Comparison of ENCODE assay signal across 27 cellular contexts in genomic region chr3:17075907-17076306, GRCh38.
"Had no signal": no experiment of that assay in that cellular context is flagged by ENCODE, and none has a peak within 500 bp of the region (broad histone marks: within the 10 kb centered on the region; RNA-seq: fewer than 3 reads in every experiment).

No MANE protein-coding gene starts in this region.

- H3K36me3 ChIP-seq: brain microvascular endothelial cell, cardiac muscle cell, SJSA1 had no signal

- H3K9me3 ChIP-seq: SJSA1 had no signal

- H3K27me3 Mint-ChIP-seq: activated CD4-positive, alpha-beta T cell treated with anti-CD3 and anti-CD28 coated beads for 36 hours; T-helper 17 cell had no signal

- ATAC-seq: activated CD4-positive, alpha-beta T cell treated with anti-CD3 and anti-CD28 coated beads for 36 hours; activated naive CD4-positive, alpha-beta T cell treated with anti-CD3 and anti-CD28 coated beads, Interleukin-2, amount 50 U/mL, for 72 hours; activated T-cell treated with anti-CD3 and anti-CD28 coated beads, Interleukin-2, amount 50 U/mL, for 4 hours; PC-3; SK-N-SH treated with all-trans-retinoic acid at 6 μM for 48 hours; T-helper 17 cell had no signal

- DNase-seq: activated CD4-positive, alpha-beta T cell treated with anti-CD3 and anti-CD28 coated beads for 36 hours; activated CD4-positive, alpha-beta T cell treated with anti-CD3 and anti-CD28 coated beads, Interleukin-2, amount 50 U/mL, for 4 hours; activated CD4-positive, CD25-positive, alpha-beta regulatory T cell; activated CD8-positive, alpha-beta memory T cell treated with anti-CD3 and anti-CD28 coated beads for 24 hours; activated effector memory CD4-positive, alpha-beta T cell treated with anti-CD3 and anti-CD28 coated beads, Interleukin-2, amount 50 U/mL, for 16 hours; activated naive CD4-positive, alpha-beta T cell treated with Interleukin-2 at 50 U/mL for 16 hours; activated T-cell treated with anti-CD3 and anti-CD28 coated beads, Interleukin-2, amount 50 U/mL, for 4 hours; brain microvascular endothelial cell; cerebellar nuclear complex; Kasumi-1; KBM-7; NCI-H1105 treated with DMSO at 0.1 percent for 48 hours; NCI-H1436 treated with DMSO at 0.1 percent for 48 hours; NCI-H187; NCI-H2081; NCI-H510A treated with DMSO at 0.1 percent for 48 hours; NCI-H69; PC-3; SHP77; SW 1271; T-helper 17 cell; T1000 had no signal

- H3K27me3 ChIP-seq: brain microvascular endothelial cell, cardiac muscle cell, SJSA1 had no signal

- H3K4me3 ChIP-seq: cardiac muscle cell, SJSA1 had no signal

- H3K9me3 Mint-ChIP-seq: activated T-cell treated with anti-CD3 and anti-CD28 coated beads, Interleukin-2, amount 50 U/mL, for 4 hours had no signal

- H3K27ac ChIP-seq: brain microvascular endothelial cell, cardiac muscle cell, SJSA1, VCaP had no signal

- H3K27ac Mint-ChIP-seq: activated CD4-positive, alpha-beta T cell treated with anti-CD3 and anti-CD28 coated beads for 36 hours had no signal

- H3K4me3 Mint-ChIP-seq: activated CD4-positive, alpha-beta T cell treated with anti-CD3 and anti-CD28 coated beads for 36 hours; activated T-cell treated with anti-CD3 and anti-CD28 coated beads, Interleukin-2, amount 50 U/mL, for 4 hours; T-helper 17 cell had no signal
